8 cellular contexts compared by ENCODE assay signal in the genomic region with DNA sequence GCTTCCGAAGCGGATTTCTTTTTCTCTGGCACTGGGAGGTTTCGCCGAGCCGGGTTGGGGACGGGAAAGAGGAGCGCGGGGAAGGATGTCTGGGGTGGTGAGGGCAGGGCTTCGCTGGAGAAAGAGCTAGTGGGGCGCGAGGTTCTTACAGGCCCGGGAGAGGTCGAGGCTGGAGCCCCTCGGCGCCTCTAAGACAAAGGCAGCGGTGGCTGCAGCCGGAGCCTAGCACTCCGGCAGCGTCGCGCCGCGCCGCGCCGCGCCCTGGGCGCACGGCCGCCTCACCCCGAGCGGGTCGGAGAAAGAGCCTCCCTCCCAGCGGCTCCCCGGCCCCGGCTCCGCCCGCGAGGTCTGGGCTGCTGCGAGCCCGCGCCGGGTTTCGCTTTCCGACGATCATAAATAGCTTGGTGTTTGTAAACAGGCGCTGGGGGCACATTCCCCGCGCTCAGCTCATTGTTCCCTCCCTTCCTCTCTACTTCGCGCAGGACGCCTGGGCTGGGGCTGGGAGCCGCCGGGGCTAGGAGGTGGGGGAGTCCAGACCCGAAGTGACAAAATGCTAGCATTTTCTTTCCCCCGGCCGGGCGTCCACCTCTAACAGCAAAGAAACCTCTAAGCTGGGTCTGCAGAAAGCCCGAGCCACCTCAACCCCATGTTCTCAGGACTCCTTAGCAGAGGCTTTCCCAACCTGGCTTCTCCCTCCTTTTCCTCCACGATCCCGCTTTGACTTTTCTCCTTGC. TPM values are rescaled to one million over a fixed set of nuclear protein-coding genes. Genes with fewer than 3 reads are reported as not detected.
DNase-seq lines count a peak whose midpoint lies in the region; ATAC-seq and TF ChIP-seq lines count a peak whose summit lies in the region.

No MANE protein-coding gene starts in this region.

- no peaks in the 10 kb centered on the region for H3K4me1 ChIP-seq in breast epithelium

- TF ChIP-seq POLR2A in breast epithelium (IDR thresholded peaks at IDR 0.05) = no peak

- H3K4me3 ChIP-seq in breast epithelium (peak overlapping the region; percentile 69 to 77 (median 76)), skeletal muscle cell (ENCODE audit: low read depth, low read length) (peak overlapping the region; percentile 83)

- H3K27me3 ChIP-seq in breast epithelium = no peaks in the 10 kb centered on the region

- ATAC-seq in HG02759 (IDR thresholded peaks at IDR 0.05; ENCODE audit: unreplicated experiment) = peak; percentile 51
- no peak for ATAC-seq in HG02623 (IDR thresholded peaks at IDR 0.05; ENCODE audit: unreplicated experiment)

- peak overlapping the region; percentile 83 to 89 for H3K27ac ChIP-seq in breast epithelium

- no peak for TF ChIP-seq CTCF in breast epithelium (IDR thresholded peaks at IDR 0.05)

- no peaks in the 10 kb centered on the region for H3K9me3 ChIP-seq in breast epithelium

- DNase-seq in NCI-H1436 (lab: John Stamatoyannopoulos, UW) = peak; percentile 41
- no peak for DNase-seq in NCI-H1436 treated with DMSO at 0.1 percent for 48 hours (lab: John Stamatoyannopoulos, UW)
- DNase-seq in NCI-H526 (lab: John Stamatoyannopoulos, UW) = peak; percentile 64 to 85
- no peak for DNase-seq in breast epithelium (ENCODE audit: low spot score in 2 of 2)
- peak; percentile 81 for DNase-seq in iris pigment epithelial cell (ENCODE audit: low read depth)
- no peak for DNase-seq in skeletal muscle cell (ENCODE audit: low read depth)

- intact Hi-C loops in breast epithelium (cut with DNase I; ENCODE audit: low total_unique reads) = loop anchor here (10.0 kb wide), 1 partner anchor 141 kb away; no protein-coding TSS in a partner anchor

- H3K36me3 ChIP-seq in breast epithelium = no peaks in the 10 kb centered on the region

RNA-seq across cellular contexts. Expression of a gene that starts 0.8 kb away (rescaled TPM):
- total RNA-seq in breast epithelium = 10 to 100 TPM; 23.0 to 37.9 (median 37.0) TPM

Comparison
In these comparisons a context has a peak if more than half of its experiments do, and no peak if none do; other contexts are left out.
1. DNase-seq: peak in NCI-H1436 (single experiment), NCI-H526 (2 of 2) and iris pigment epithelial cell (single experiment); none in NCI-H1436 treated with DMSO at 0.1 percent for 48 hours (single experiment), breast epithelium (0 of 2) and skeletal muscle cell (single experiment).